ENCODE assay signal across 12 cellular contexts in genomic region chr7:74343281-74344127, GRCh38. TPM values are rescaled to one million over a fixed set of nuclear protein-coding genes. Genes with fewer than 3 reads are reported as not detected.
DNase-seq lines count a peak whose midpoint lies in the region; ATAC-seq and TF ChIP-seq lines count a peak whose summit lies in the region.
"Had no signal": no experiment of that assay in that cellular context is flagged by ENCODE, and none has a peak within 500 bp of the region (broad histone marks: within the 10 kb centered on the region; RNA-seq: fewer than 3 reads in every experiment).

No MANE protein-coding gene starts in this region.

- no TSS peak for BruUV-seq in MCF 10A (replicated peaks; lab: Mats Ljungman, UMichigan)

- H3K9me3 Mint-ChIP-seq in MCF 10A (ENCODE audit: unreplicated experiment), result no peaks in the 10 kb centered on the region

- ATAC-seq in RWPE2 (ENCODE audit: low read depth) (peak; percentile 96), thoracic aorta (ENCODE audit: insufficient number of reproducible peaks, low FRiP score, low read depth) (peak; percentile 66), left ventricle myocardium superior (no peak)

- TF ChIP-seq CTCF in MCF 10A (IDR thresholded peaks at IDR 0.05; ENCODE audit: unreplicated experiment) (no peak), breast epithelium (IDR thresholded peaks at IDR 0.05) (no peak), RWPE2 (IDR thresholded peaks at IDR 0.05; ENCODE audit: poor library complexity, severe bottlenecking) (no peak), thoracic aorta (IDR thresholded peaks at IDR 0.05) (no peak)

- H3K4me1 ChIP-seq in breast epithelium (no peaks in the 10 kb centered on the region), RWPE2 (ENCODE audit: insufficient read depth, poor library complexity, severe bottlenecking) (peaks cover 5% of the 10 kb centered on the region), thoracic aorta (ENCODE audit: control insufficient read depth in 1 of 2, low read depth in 2 of 2) (peaks cover 0 to 8% of the 10 kb centered on the region in 2 donors)

- TF ChIP-seq POLR2A in breast epithelium (IDR thresholded peaks at IDR 0.05), result no peak

- intact Hi-C loops in MCF 10A (cut with micrococcal nuclease), result no loop called here
- intact Hi-C loops in breast epithelium (cut with DNase I; ENCODE audit: low total_unique reads), result no loop called here
- intact Hi-C loops in left ventricle myocardium superior (cut with micrococcal nuclease), result no loop called here

- no peak overlapping the region for H3K4me3 ChIP-seq in breast epithelium
- H3K4me3 ChIP-seq in RWPE2 (ENCODE audit: severe bottlenecking), result no peak overlapping the region
- H3K4me3 ChIP-seq in thoracic aorta, result no peak overlapping the region

- peaks cover 8% of the 10 kb centered on the region for H3K4me1 Mint-ChIP-seq in MCF 10A (ENCODE audit: insufficient read depth, unreplicated experiment)

- CTCF ChIA-PET in MCF 10A (lab: Yijun Ruan, JAX), result interaction anchor here (0.6 to 1.2 kb wide), 2 partner anchors 20 to 51 kb away, joined by 3 to 4 read pairs; no protein-coding TSS in a partner anchor

- no peaks in the 10 kb centered on the region for H3K36me3 ChIP-seq in breast epithelium
- no peaks in the 10 kb centered on the region for H3K36me3 ChIP-seq in RWPE2 (ENCODE audit: low read depth)
- no peaks in the 10 kb centered on the region for H3K36me3 ChIP-seq in thoracic aorta

- no peaks in the 10 kb centered on the region for H3K27me3 Mint-ChIP-seq in MCF 10A (ENCODE audit: insufficient read depth, unreplicated experiment)

- H3K27ac ChIP-seq in breast epithelium (no peak overlapping the region), RWPE2 (ENCODE audit: poor library complexity, severe bottlenecking) (no peak overlapping the region), thoracic aorta (no peak overlapping the region)
- H3K27ac ChIP-seq: VCaP had no signal

- H3K9me3 ChIP-seq in breast epithelium (no peaks in the 10 kb centered on the region), RWPE2 (ENCODE audit: severe bottlenecking) (no peaks in the 10 kb centered on the region), thoracic aorta (no peaks in the 10 kb centered on the region)

- no peak overlapping the region for H3K4me3 Mint-ChIP-seq in MCF 10A (ENCODE audit: unreplicated experiment)

- H3K27me3 ChIP-seq in breast epithelium (no peaks in the 10 kb centered on the region), RWPE2 (ENCODE audit: insufficient read depth, poor library complexity, severe bottlenecking) (no peaks in the 10 kb centered on the region), thoracic aorta (replicated peaks; ENCODE audit: insufficient read depth) (no peaks in the 10 kb centered on the region)

- POLR2A ChIA-PET in MCF 10A (lab: Yijun Ruan, JAX), result interaction anchor here (1.2 to 1.3 kb wide), 2 partner anchors 9 kb away, joined by 4 to 5 read pairs; no protein-coding TSS in a partner anchor

- no peak overlapping the region for H3K27ac Mint-ChIP-seq in MCF 10A (ENCODE audit: low read depth, unreplicated experiment)

- DNase-seq in MCF 10A (ENCODE audit: unreplicated experiment) (peak; percentile 84), breast epithelium (ENCODE audit: low spot score in 2 of 2) (no peak), RWPE2 (ENCODE audit: low spot score) (no peak), fibroblast of peridontal ligament (ENCODE audit: extremely low read depth) (peak; percentile 50), thoracic aorta (ENCODE audit: low spot score) (no peak), left ventricle myocardium superior (no peak), NCI-H446 treated with DMSO at 0.1 percent for 48 hours (lab: John Stamatoyannopoulos, UW) (no peak), NCI-H345 treated with DMSO at 0.1 percent for 48 hours (lab: John Stamatoyannopoulos, UW; ENCODE audit: unreplicated experiment) (no peak)
- DNase-seq: COR-L47, NCI-H2171 treated with DMSO at 0.1 percent for 48 hours, posterior cingulate gyrus had no signal

- H3K36me3 Mint-ChIP-seq in MCF 10A (ENCODE audit: insufficient read depth, unreplicated experiment), result peaks cover 12% of the 10 kb centered on the region

RNA-seq across cellular contexts. Expression of gene CLIP2, which starts 54.3 kb away (rescaled TPM):
- total RNA-seq in MCF 10A (2022) (13.7 and 14.2 TPM in 2 replicates), breast epithelium (10 to 100 TPM in 2 of 3 donors, 1 to 10 TPM in 1; 7.3 to 20.3 (median 13.0) TPM), thoracic aorta (10 to 100 TPM; 50.7 to 52.9 TPM), left ventricle myocardium superior (6.9 TPM)

Comparison
In these comparisons a context has a peak if more than half of its experiments do, and no peak if none do; other contexts are left out.
1. DNase-seq: peak in MCF 10A (single experiment) and fibroblast of peridontal ligament (single experiment); none in breast epithelium (0 of 2), RWPE2 (single experiment), thoracic aorta (single experiment), left ventricle myocardium superior (single experiment), NCI-H446 treated with DMSO at 0.1 percent for 48 hours (single experiment) and NCI-H345 treated with DMSO at 0.1 percent for 48 hours (single experiment).